15 cellular contexts compared by ENCODE assay signal in the genomic region with DNA sequence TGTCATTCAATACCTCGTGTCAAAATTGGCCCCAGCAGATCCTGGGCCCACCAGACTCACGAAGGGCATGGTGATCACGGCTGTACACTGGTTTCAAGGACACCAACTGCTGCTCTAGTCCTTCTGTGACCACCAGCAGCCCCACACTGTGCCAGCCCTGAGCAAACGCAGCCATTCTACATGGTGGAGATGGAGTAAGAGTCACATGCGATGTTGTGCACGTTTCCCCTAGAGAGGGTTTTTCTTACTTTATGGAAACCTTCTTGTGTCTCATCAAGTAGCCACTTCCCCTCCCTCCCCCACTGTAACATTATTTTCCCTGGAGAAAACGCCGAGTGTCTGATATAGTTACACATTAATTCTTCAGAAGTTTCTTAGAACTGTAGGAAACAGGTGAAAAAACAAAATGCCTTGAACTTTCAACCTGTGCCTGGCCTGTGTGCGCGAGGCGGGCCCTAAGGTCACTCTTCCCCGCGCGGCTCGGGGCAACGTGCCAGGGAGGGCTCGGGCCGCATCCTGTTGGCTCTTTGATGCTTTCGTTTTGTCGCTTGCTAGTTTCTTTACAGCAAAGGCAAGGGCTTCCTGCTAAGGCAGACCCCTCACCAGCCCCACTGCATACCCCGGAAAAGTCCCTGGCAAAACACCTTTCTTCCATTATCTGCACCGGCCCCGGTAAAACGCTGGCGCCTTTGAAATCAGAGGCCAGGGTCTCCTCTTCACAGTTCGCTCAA. TPM values are rescaled to one million over a fixed set of nuclear protein-coding genes. Genes with fewer than 3 reads are reported as not detected.
A peak's percentile ranks its signal among the peaks of the same experiment; 100 is the strongest.
DNase-seq lines count a peak whose midpoint lies in the region; ATAC-seq, FAIRE-seq and TF ChIP-seq lines count a peak whose summit lies in the region.
"Had no signal": no experiment of that assay in that cellular context is flagged by ENCODE, and none has a peak within 500 bp of the region (broad histone marks: within the 10 kb centered on the region; RNA-seq: fewer than 3 reads in every experiment).

No MANE protein-coding gene starts in this region.

- no peak for DNase-seq in Karpas-422
- peak; percentile 40 for DNase-seq in coronary artery (ENCODE audit: low spot score)
- DNase-seq in HepG2 (ENCODE audit: low spot score): peak; percentile 41
- peak; percentile 86 for DNase-seq in smooth muscle cell of the brain vasculature (ENCODE audit: low read depth, low spot score)
- DNase-seq in effector memory CD4-positive, alpha-beta T cell: no peak
- DNase-seq: activated CD4-positive, alpha-beta T cell treated with anti-CD3 and anti-CD28 coated beads, Interleukin-2, amount 50 U/mL, for 48 hours; activated effector memory CD4-positive, alpha-beta T cell treated with Interleukin-2 at 50 U/mL for 16 hours; EL; NCI-H2171; stimulated activated CD4-positive, alpha-beta T cell treated with anti-CD3 and anti-CD28 coated beads, Interleukin-15, amount 100 ng/mL, for 24 hours had no signal

- TF ChIP-seq RAD21 in HepG2 (CRISPR knock-in tag; IDR thresholded peaks at IDR 0.05): no peak

- H2AFZ ChIP-seq in Karpas-422 (ENCODE audit: low read length): no peak overlapping the region
- peak overlapping the region; percentile 16 for H2AFZ ChIP-seq in HepG2 (ENCODE audit: low read length)

- H3K9me3 ChIP-seq in Karpas-422 (ENCODE audit: low read length) (no peaks in the 10 kb centered on the region), HepG2 (ENCODE audit: low read length) (no peaks in the 10 kb centered on the region; the same call in 1 of the 2 replicates)
- no peaks in the 10 kb centered on the region for H3K9me3 ChIP-seq in effector memory CD4-positive, alpha-beta T cell (ENCODE audit: control insufficient read depth, low read length)
- H3K9me3 ChIP-seq: ascending aorta, SJSA1, tibial artery had no signal

- no peak overlapping the region for H3K4me3 ChIP-seq in Karpas-422 (ENCODE audit: low read length)
- no peak overlapping the region for H3K4me3 ChIP-seq in coronary artery
- H3K4me3 ChIP-seq in HepG2 (replicated peaks in 1 of 3; ENCODE audit: insufficient read depth in 1 of 3, low read depth in 2 of 3, low read length in 3 of 3): peak overlapping the region in 2 of 3 experiments; percentile 7 to 19; a peak in 2 of 6 replicates
- no peak overlapping the region for H3K4me3 ChIP-seq in effector memory CD4-positive, alpha-beta T cell (ENCODE audit: insufficient read depth, low read depth, low read length, poor library complexity, severe bottlenecking)
- H3K4me3 ChIP-seq: ascending aorta, SJSA1, tibial artery had no signal

- no peaks in the 10 kb centered on the region for H3K27me3 ChIP-seq in Karpas-422 (ENCODE audit: low read length)
- H3K27me3 ChIP-seq in HepG2 (ENCODE audit: control insufficient read depth in 1 of 2, insufficient read depth in 2 of 2, low read length in 2 of 2): no peaks in the 10 kb centered on the region
- no peaks in the 10 kb centered on the region for H3K27me3 ChIP-seq in effector memory CD4-positive, alpha-beta T cell (replicated peaks; ENCODE audit: control insufficient read depth, insufficient read depth, low read length, poor library complexity, severe bottlenecking)
- H3K27me3 ChIP-seq: ascending aorta, SJSA1, tibial artery had no signal

- no peak overlapping the region for H3K27ac ChIP-seq in Karpas-422 (ENCODE audit: low read length)
- H3K27ac ChIP-seq in coronary artery: no peak overlapping the region
- peak overlapping the region; percentile 59 for H3K27ac ChIP-seq in HepG2 (ENCODE audit: extremely low read length, insufficient read depth, low read length)
- no peak overlapping the region for H3K27ac ChIP-seq in effector memory CD4-positive, alpha-beta T cell (ENCODE audit: insufficient read depth, low read length, poor library complexity, severe bottlenecking)
- H3K27ac ChIP-seq: ascending aorta, SJSA1, tibial artery had no signal

- no peaks in the 10 kb centered on the region for H3K9me2 ChIP-seq in Karpas-422 (replicated peaks; ENCODE audit: insufficient read depth, low read length)

- CTCF ChIA-PET in HepG2 (lab: Yijun Ruan, JAX; ENCODE audit: low intra/inter-chr PET ratio, low total read pairs): no interaction called here

- no peaks in the 10 kb centered on the region for H4K20me1 ChIP-seq in Karpas-422 (ENCODE audit: insufficient read depth, low read depth, low read length)
- H4K20me1 ChIP-seq in HepG2 (ENCODE audit: insufficient read depth, low read length): no peaks in the 10 kb centered on the region

- TF ChIP-seq EP300 in HepG2 (IDR thresholded peaks at IDR 0.05; ENCODE audit: low read depth in 2 of 2, low read length in 2 of 2) (peak in 1 of 2 experiments; percentile 59; a peak in 2 of 4 replicates), HepG2 (CRISPR knock-in tag; IDR thresholded peaks at IDR 0.05; ENCODE audit: borderline replicate concordance) (no peak; the same call in 1 of the 2 replicates)

- H3K4me2 ChIP-seq in Karpas-422 (ENCODE audit: low read depth, low read length, poor library complexity, severe bottlenecking) (peak overlapping the region; percentile 8), HepG2 (ENCODE audit: low read depth, low read length) (peak overlapping the region; percentile 63)

- TF ChIP-seq POLR2A in HepG2 (IDR thresholded peaks at IDR 0.05; ENCODE audit: insufficient read depth in 1 of 2, low read depth in 2 of 2, low read length in 2 of 2): no peak

- no TSS peak for BruUV-seq in HepG2 (replicated peaks; lab: Mats Ljungman, UMichigan)

- intact Hi-C loops in HepG2 (cut with micrococcal nuclease; ENCODE audit: unreplicated experiment): no loop called here

- 19% methylated on average over 20 of the region's 26 CpGs for WGBS in HepG2 (ENCODE audit: low lambda C conversion rate)

- FAIRE-seq in HepG2 (lab: Jason Lieb, UNC): peak; percentile 32

- in situ Hi-C loops in HepG2 (cut with HindIII; ENCODE audit: extremely low pct_ligation_motif_present, low pct_unique_long_range_greater_than_20kb): loop anchor here (25.0 kb wide), 1 partner anchor 882 kb away; no protein-coding TSS in a partner anchor

- POLR2A ChIA-PET in HepG2 (lab: Yijun Ruan, JAX): interaction anchor here (0.9 kb wide), 1 partner anchor 19 kb away, joined by 3 read pairs; no protein-coding TSS in a partner anchor

- H3K9ac ChIP-seq in Karpas-422 (ENCODE audit: low read length) (no peak overlapping the region), HepG2 (ENCODE audit: insufficient read depth, low read depth, low read length) (peak overlapping the region; percentile 12)

- no peaks in the 10 kb centered on the region for H3K79me2 ChIP-seq in Karpas-422 (ENCODE audit: low read length)
- H3K79me2 ChIP-seq in HepG2 (ENCODE audit: insufficient read depth, low read length): no peaks in the 10 kb centered on the region

- peak; percentile 91 for ATAC-seq in HepG2
- no peak for ATAC-seq in HG02642 (IDR thresholded peaks at IDR 0.05; ENCODE audit: poor library complexity, unreplicated experiment)
- ATAC-seq in GM19455 (IDR thresholded peaks at IDR 0.05; ENCODE audit: unreplicated experiment): no peak

- H3K36me3 ChIP-seq in Karpas-422 (ENCODE audit: insufficient read depth, low read length): no peaks in the 10 kb centered on the region
- H3K36me3 ChIP-seq in HepG2 (replicated peaks in 1 of 2; ENCODE audit: control insufficient read depth in 1 of 2, insufficient read depth in 2 of 2, low read length in 2 of 2): no peaks in the 10 kb centered on the region
- no peaks in the 10 kb centered on the region for H3K36me3 ChIP-seq in effector memory CD4-positive, alpha-beta T cell (ENCODE audit: control insufficient read depth, insufficient read depth, low read length)
- H3K36me3 ChIP-seq: ascending aorta, SJSA1 had no signal

- H3K4me1 ChIP-seq in Karpas-422 (ENCODE audit: low read length) (peaks cover 39% of the 10 kb centered on the region), HepG2 (ENCODE audit: insufficient read depth, low read length) (peaks cover 50% of the 10 kb centered on the region)
- H3K4me1 ChIP-seq in effector memory CD4-positive, alpha-beta T cell (ENCODE audit: control insufficient read depth, insufficient read depth, low read length, poor library complexity, severe bottlenecking): no peaks in the 10 kb centered on the region
- H3K4me1 ChIP-seq: SJSA1 had no signal

- TF ChIP-seq CTCF in coronary artery (IDR thresholded peaks at IDR 0.05): no peak
- no peak for TF ChIP-seq CTCF in HepG2 (CRISPR knock-in tag; IDR thresholded peaks at IDR 0.05)

TF ChIP-seq in HepG2, 621 proteins besides CTCF, POLR2A, EP300 and RAD21 (continues in another document):
- TF ChIP-seq LCORL (IDR thresholded peaks at IDR 0.05) (no peak), LCORL (CRISPR knock-in tag; IDR thresholded peaks at IDR 0.05) (peak; percentile 71), MYC (CRISPR knock-in tag; IDR thresholded peaks at IDR 0.05; ENCODE audit: borderline replicate concordance) (peak; percentile 77; the same call in 1 of the 2 replicates)

RNA-seq across cellular contexts. Expression of a gene that starts 44.6 kb away (rescaled TPM):
- total RNA-seq in Karpas-422 (2014; rRNA removed; shearing (Covaris generic); ENCODE audit: low replicate concordance): 8.8 and 12.4 TPM in 2 replicates
- 1.6 and 1.9 TPM in 2 replicates for total RNA-seq in HepG2 (2016; rRNA removed; fragmentation: Illumina TruSeq; extraction: Trizol)
- total RNA-seq in HepG2 (2016; cell fraction: cytosol; rRNA removed; fragmentation: Illumina TruSeq; extraction: Trizol; ENCODE audit: low read depth): 0.88 and 1.9 TPM in 2 replicates
- 1.3 and 1.8 TPM in 2 replicates for total RNA-seq in HepG2 (2016; cell fraction: insoluble cytoplasmic fraction; rRNA removed; fragmentation: Illumina TruSeq; extraction: Trizol)
- 2.3 and 2.4 TPM in 2 replicates for total RNA-seq in HepG2 (2016; cell fraction: membrane; rRNA removed; fragmentation: Illumina TruSeq; extraction: Trizol)
- 0.56 and 0.93 TPM in 2 replicates for total RNA-seq in HepG2 (2016; cell fraction: nucleus; rRNA removed; fragmentation: Illumina TruSeq; extraction: Trizol)
- 1.7 and 2.3 TPM in 2 replicates for polyA plus RNA-seq in HepG2 (2011; rRNA removed)
- polyA plus RNA-seq in HepG2 (2011; cell fraction: cytosol; rRNA removed): 1.2 and 1.3 TPM in 2 replicates
- polyA plus RNA-seq in HepG2 (2011; cell fraction: nucleus; rRNA removed): 0.69 and 0.97 TPM in 2 replicates
- polyA plus RNA-seq in HepG2 (2012): 2.7 and 6.4 TPM in 2 replicates
- polyA plus RNA-seq in HepG2 (2016; cell fraction: cytosol; fragmentation: Illumina TruSeq; extraction: Trizol; ENCODE audit: low read depth): 1.9 and 2.4 TPM in 2 replicates
- polyA plus RNA-seq in HepG2 (2016; cell fraction: insoluble cytoplasmic fraction; fragmentation: Illumina TruSeq; extraction: Trizol; ENCODE audit: low read depth): 1.7 and 2.2 TPM in 2 replicates
- 2.2 and 3.9 TPM in 2 replicates for polyA plus RNA-seq in HepG2 (2016; cell fraction: membrane; fragmentation: Illumina TruSeq; extraction: Trizol; ENCODE audit: low read depth)
- polyA plus RNA-seq in HepG2 (2016; cell fraction: nucleus; fragmentation: Illumina TruSeq; extraction: Trizol; ENCODE audit: insufficient read depth, low read depth): 0.39 and 0.98 TPM in 2 replicates
- polyA minus RNA-seq in HepG2 (2011; rRNA and poly(A)+ RNA removed; ENCODE audit: low replicate concordance): 0.33 and 0.34 TPM in 2 replicates
- polyA minus RNA-seq in HepG2 (2011; cell fraction: cytosol; rRNA and poly(A)+ RNA removed): 0.18 and 0.40 TPM in 2 replicates
- 1.8 and 2.5 TPM in 2 replicates for polyA minus RNA-seq in HepG2 (2011; cell fraction: nucleus; rRNA and poly(A)+ RNA removed)

Comparison
In these comparisons a context has a peak if more than half of its experiments do, and no peak if none do; other contexts are left out.
1. DNase-seq: peak in coronary artery (single experiment), HepG2 (single experiment) and smooth muscle cell of the brain vasculature (single experiment); none in Karpas-422 (single experiment) and effector memory CD4-positive, alpha-beta T cell (0 of 3).
2. H3K4me3 ChIP-seq: peak in HepG2 (2 of 3); none in Karpas-422 (single experiment), coronary artery (single experiment) and effector memory CD4-positive, alpha-beta T cell (single experiment).